In the genomic region with DNA sequence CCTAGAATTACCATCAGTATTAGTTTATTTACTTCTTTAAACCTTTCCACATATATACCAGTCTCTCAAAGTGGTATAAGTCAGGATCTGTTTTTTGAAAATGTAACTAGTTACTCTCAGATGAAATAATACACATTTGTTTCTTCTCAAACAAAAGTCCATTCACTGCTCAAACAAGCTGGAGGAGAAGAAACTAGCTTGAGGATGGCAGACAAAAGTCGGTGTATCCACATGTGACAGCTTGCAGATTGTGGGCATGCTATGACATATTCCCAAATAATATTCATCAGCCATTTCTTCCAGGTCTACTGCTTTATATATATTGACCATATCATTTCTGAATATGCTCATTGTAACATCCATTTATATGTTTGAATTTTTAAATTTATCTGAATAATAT, we compare ENCODE assay signal across 20 cellular contexts.
DNase-seq lines count a peak whose midpoint lies in the region; ATAC-seq and TF ChIP-seq lines count a peak whose summit lies in the region.
"Had no signal": no experiment of that assay in that cellular context is flagged by ENCODE, and none has a peak within 500 bp of the region (broad histone marks: within the 10 kb centered on the region; RNA-seq: fewer than 3 reads in every experiment).

No MANE protein-coding gene starts in this region.

- DNase-seq in Ammon's horn (ENCODE audit: low spot score) (peak; percentile 33), NCI-H1694 (lab: John Stamatoyannopoulos, UW) (peak; percentile 62), epithelial cell of prostate (ENCODE audit: low read depth, low spot score) (peak; percentile 5), medulla oblongata (ENCODE audit: extremely low spot score) (peak; percentile 61), HEK293T (ENCODE audit: extremely low spot score) (no peak), activated gamma-delta T cell treated with Interleukin-2 at 50 U/mL for 16 hours (no peak)
- DNase-seq: BE2C; DMS79; H7; Kasumi-1; MG63; NCI-H1417 treated with DMSO at 0.1 percent for 48 hours; NCI-H2029; NCI-H226; NCI-H510A treated with DMSO at 0.1 percent for 48 hours; NCI-H774; NK-92 treated with Interleukin-12 subunit alpha and Interleukin-12 subunit beta, amount 100 ng/mL, for 24 hours; SIG-M5 had no signal

- CTCF ChIA-PET in HEK293T (lab: Yijun Ruan, JAX) = interaction anchor here (1.2 kb wide), 1 partner anchor 14 kb away, joined by 4 read pairs; no protein-coding TSS in a partner anchor

- POLR2A ChIA-PET in HEK293T (lab: Yijun Ruan, JAX) = no interaction called here

- ATAC-seq in HG03521 (IDR thresholded peaks at IDR 0.05; ENCODE audit: unreplicated experiment) (no peak), HG03025 (IDR thresholded peaks at IDR 0.05; ENCODE audit: low FRiP score, unreplicated experiment) (no peak)

- peak overlapping the region; percentile 57 for H3K27ac ChIP-seq in epithelial cell of prostate

TF ChIP-seq in HEK293T, 16 proteins besides CTCF, POLR2A, EP300 and RAD21:
- no peak for TF ChIP-seq HDGF (IDR thresholded peaks at IDR 0.05; ENCODE audit: borderline replicate concordance)
- TF ChIP-seq FOXM1 (IDR thresholded peaks at IDR 0.05; ENCODE audit: borderline replicate concordance) = no peak
- TF ChIP-seq FOXA1 (IDR thresholded peaks at IDR 0.05) = no peak
- no peak for TF ChIP-seq CTBP1 (IDR thresholded peaks at IDR 0.05; ENCODE audit: borderline replicate concordance)
- no peak for TF ChIP-seq BHLHE40 (IDR thresholded peaks at IDR 0.05; ENCODE audit: borderline replicate concordance)
- no peak for TF ChIP-seq LEF1 (IDR thresholded peaks at IDR 0.05; ENCODE audit: borderline replicate concordance)

Comparison
In these comparisons a context has a peak if more than half of its experiments do, and no peak if none do; other contexts are left out.
1. DNase-seq: peak in Ammon's horn (single experiment), NCI-H1694 (single experiment), epithelial cell of prostate (single experiment) and medulla oblongata (single experiment); none in HEK293T (single experiment) and activated gamma-delta T cell treated with Interleukin-2 at 50 U/mL for 16 hours (single experiment).